8 cellular contexts compared by ENCODE assay signal in the genomic region with DNA sequence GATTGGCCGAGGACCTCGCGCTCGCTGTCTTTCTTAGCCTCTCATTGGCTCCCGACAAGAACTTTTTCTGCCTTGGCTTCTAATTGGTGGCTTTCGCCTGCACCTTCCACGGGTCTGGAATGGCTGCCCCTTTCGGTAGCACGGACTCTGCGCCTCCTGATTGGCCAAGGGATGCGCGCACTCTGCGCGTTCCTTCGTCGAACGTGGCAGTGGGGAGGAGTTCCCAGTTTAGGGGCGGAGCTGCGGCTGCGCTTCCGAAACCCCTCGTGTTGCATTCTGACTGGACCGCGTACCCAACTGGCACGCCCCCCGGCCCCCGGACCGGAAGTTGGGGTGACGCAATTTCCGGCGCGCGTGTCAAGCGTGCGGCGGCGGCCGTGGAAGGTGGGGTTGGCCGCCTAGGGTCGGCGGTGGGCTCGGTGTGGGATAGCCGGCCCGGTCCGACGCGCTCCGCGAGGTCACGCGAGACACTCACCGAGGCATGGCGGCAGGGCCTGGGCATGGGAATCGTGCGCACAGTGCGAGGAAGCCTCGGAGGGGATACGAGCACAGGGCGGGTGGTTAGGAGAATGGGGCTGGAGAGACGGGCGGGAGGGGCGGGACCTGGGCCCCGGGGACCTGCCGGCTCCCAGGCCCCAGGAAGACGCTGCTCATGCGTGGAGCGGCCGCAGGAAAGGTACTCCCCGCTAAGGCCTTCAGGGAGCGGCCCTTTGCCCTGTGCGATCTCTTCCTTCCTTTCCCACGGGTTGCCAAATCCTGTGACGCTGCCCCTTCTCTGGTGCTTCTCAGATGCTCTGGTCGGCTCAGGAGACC. TPM values are rescaled to one million over a fixed set of nuclear protein-coding genes. Genes with fewer than 3 reads are reported as not detected.
DNase-seq lines count a peak whose midpoint lies in the region; ATAC-seq and TF ChIP-seq lines count a peak whose summit lies in the region.

No MANE protein-coding gene starts in this region.

- H3K36me3 ChIP-seq in DND-41 (ENCODE audit: insufficient read depth, low read length) (peaks cover 66% of the 10 kb centered on the region), KOPT-K1 (ENCODE audit: insufficient read depth, low read length) (peaks cover 70% of the 10 kb centered on the region), Peyer's patch (peaks cover 0 to 25% (median 0%) of the 10 kb centered on the region in 3 donors), esophagus squamous epithelium (peaks cover 0 to 52% (median 0%) of the 10 kb centered on the region in 3 donors), muscle layer of duodenum (ENCODE audit: control insufficient read depth in 1 of 2, insufficient read depth in 2 of 2, low read length in 2 of 2) (peaks cover 4 to 20% of the 10 kb centered on the region in 2 donors)

- 0% methylated on average over 29 of the region's 74 CpGs; no CpG with 5 or more reads in 1 of the 2 donors for WGBS in esophagus squamous epithelium, 2 donors

- H3K27me3 ChIP-seq in DND-41 (ENCODE audit: insufficient read depth, low read length, poor library complexity) (peaks cover 3% of the 10 kb centered on the region), Peyer's patch (no peaks in the 10 kb centered on the region), esophagus squamous epithelium (no peaks in the 10 kb centered on the region), muscle layer of duodenum (ENCODE audit: low read depth, low read length) (no peaks in the 10 kb centered on the region)

- H3K9ac ChIP-seq in DND-41 (ENCODE audit: low read depth, low read length) = peak overlapping the region; percentile 82

- TF ChIP-seq POLR2A in Peyer's patch (IDR thresholded peaks at IDR 0.05) (peak; percentile 92 to 99), esophagus squamous epithelium (IDR thresholded peaks at IDR 0.05) (peak in 3 of 4 donors; percentile 92 to 99 (median 99))

- H2AFZ ChIP-seq in DND-41 (ENCODE audit: low read depth, low read length) = peak overlapping the region; percentile 94

- intact Hi-C loops in esophagus squamous epithelium (cut with DNase I) = no loop called here

- peak overlapping the region; percentile 93 for H3K27ac ChIP-seq in DND-41 (ENCODE audit: low read length)
- H3K27ac ChIP-seq in KOPT-K1 (ENCODE audit: low read depth, low read length, poor library complexity, severe bottlenecking) = peak overlapping the region; percentile 76
- peak overlapping the region; percentile 95 to 99 (median 98) for H3K27ac ChIP-seq in Peyer's patch
- peak overlapping the region; percentile 96 to 100 (median 99) for H3K27ac ChIP-seq in esophagus squamous epithelium
- peak overlapping the region; percentile 94 for H3K27ac ChIP-seq in muscle layer of duodenum (ENCODE audit: low read length)

- H3K4me1 ChIP-seq in DND-41 (ENCODE audit: insufficient read depth, low read length) = peaks cover 54% of the 10 kb centered on the region
- H3K4me1 ChIP-seq in Peyer's patch = peaks cover 0 to 77% (median 19%) of the 10 kb centered on the region in 4 donors
- H3K4me1 ChIP-seq in esophagus squamous epithelium = peaks cover 31 to 85% (median 46%) of the 10 kb centered on the region in 3 donors
- H3K4me1 ChIP-seq in muscle layer of duodenum (ENCODE audit: control insufficient read depth in 1 of 2, insufficient read depth in 2 of 2, low read length in 2 of 2) = peaks cover 5 to 42% of the 10 kb centered on the region in 2 donors

- peaks cover 78% of the 10 kb centered on the region for H3K79me2 ChIP-seq in DND-41 (ENCODE audit: insufficient read depth, low read length)

- H3K9me3 ChIP-seq in DND-41 (ENCODE audit: insufficient read depth, low read length, severe bottlenecking) (no peaks in the 10 kb centered on the region), KOPT-K1 (ENCODE audit: insufficient read depth, low read length, poor library complexity, severe bottlenecking) (no peaks in the 10 kb centered on the region), Peyer's patch (no peaks in the 10 kb centered on the region), esophagus squamous epithelium (no peaks in the 10 kb centered on the region), muscle layer of duodenum (ENCODE audit: control insufficient read depth in 1 of 2, low read length in 2 of 2) (no peaks in the 10 kb centered on the region)

- no peak for TF ChIP-seq CTCF in DND-41 (IDR thresholded peaks at IDR 0.05; ENCODE audit: borderline replicate concordance, extremely low read depth, low read length, poor library complexity, severe bottlenecking)
- TF ChIP-seq CTCF in Peyer's patch (IDR thresholded peaks at IDR 0.05) = peak in 4 of 6 experiments; percentile 6 to 49 (median 32)
- TF ChIP-seq CTCF in esophagus squamous epithelium (IDR thresholded peaks at IDR 0.05) = peak in 1 of 6 experiments; percentile 4

- peak; percentile 89 for ATAC-seq in DND-41 (ENCODE audit: insufficient read depth, low read depth)
- peak; percentile 67 for ATAC-seq in GM21825 (IDR thresholded peaks at IDR 0.05; ENCODE audit: unreplicated experiment)

- peak overlapping the region; percentile 77 to 91 for H3K4me3 ChIP-seq in DND-41 (ENCODE audit: low read depth in 1 of 2, low read length in 2 of 2)
- peak overlapping the region; percentile 62 to 100 (median 79) for H3K4me3 ChIP-seq in Peyer's patch
- H3K4me3 ChIP-seq in esophagus squamous epithelium = peak overlapping the region; percentile 73 to 97 (median 91)
- H3K4me3 ChIP-seq in muscle layer of duodenum (ENCODE audit: low read depth in 1 of 2, low read length in 2 of 2) = peak overlapping the region; percentile 69 to 71

- peaks cover 47% of the 10 kb centered on the region for H4K20me1 ChIP-seq in DND-41 (ENCODE audit: insufficient read depth, low read length)

- H3K4me2 ChIP-seq in DND-41 (ENCODE audit: insufficient read depth, low read length) = peak overlapping the region; percentile 75

- DNase-seq in DND-41 (peak; percentile 100), Peyer's patch (peak; percentile 98 to 99 (median 99)), activated T-helper 1 cell treated with Interleukin-2 at 50 U/mL for 16 hours (ENCODE audit: low read depth) (peak; percentile 99), esophagus squamous epithelium (lab: John Stamatoyannopoulos, UW) (peak; percentile 96)
- peak; percentile 98 for DNase-seq in stimulated activated CD8-positive, alpha-beta memory T cell treated with anti-CD3 and anti-CD28 coated beads, Interleukin-7, amount 100 ng/mL, for 24 hours (ENCODE audit: low read depth)

RNA-seq across cellular contexts. Expression of a gene that starts 0.6 kb away (rescaled TPM):
- total RNA-seq in Peyer's patch = 1,000 to 10,000 TPM in 3 of 4 donors, 100 to 1,000 TPM in 1; 326 to 1,290 (median 1,196) TPM
- 1,000 to 10,000 TPM in 3 of 4 donors, 100 to 1,000 TPM in 1; 459 to 2,191 (median 1,569) TPM for total RNA-seq in esophagus squamous epithelium

RNA-seq across cellular contexts. Expression of a gene that starts 10.2 kb away (rescaled TPM):
- total RNA-seq in Peyer's patch (100 to 1,000 TPM; 282 to 475 (median 350) TPM), esophagus squamous epithelium (100 to 1,000 TPM; 166 to 239 (median 176) TPM)

RNA-seq across cellular contexts. Expression of a gene that starts 26.1 kb away (rescaled TPM):
- total RNA-seq in Peyer's patch (not detected), esophagus squamous epithelium (not detected)

RNA-seq across cellular contexts. Expression of a gene that starts 27.9 kb away (rescaled TPM):
- total RNA-seq in Peyer's patch (10 to 100 TPM; 19.6 to 47.9 (median 28.8) TPM), esophagus squamous epithelium (10 to 100 TPM in 3 of 4 donors, 1 to 10 TPM in 1; 8.7 to 28.0 (median 13.2) TPM)

RNA-seq across cellular contexts. Expression of a gene that starts 30.4 kb away (rescaled TPM):
- total RNA-seq in Peyer's patch (10 to 100 TPM; 38.9 to 96.6 (median 45.3) TPM), esophagus squamous epithelium (100 to 1,000 TPM in 2 of 4 donors, 10 to 100 TPM in 2; 75.3 to 133 (median 95.0) TPM)

Comparison
In these comparisons a context has a peak if more than half of its experiments do, and no peak if none do; other contexts are left out.
1. Peak in every context shown above with its lines: DNase-seq, ATAC-seq, H3K4me3 ChIP-seq and H3K27ac ChIP-seq.